ENCODE assay signal across 8 cellular contexts in the genomic region with DNA sequence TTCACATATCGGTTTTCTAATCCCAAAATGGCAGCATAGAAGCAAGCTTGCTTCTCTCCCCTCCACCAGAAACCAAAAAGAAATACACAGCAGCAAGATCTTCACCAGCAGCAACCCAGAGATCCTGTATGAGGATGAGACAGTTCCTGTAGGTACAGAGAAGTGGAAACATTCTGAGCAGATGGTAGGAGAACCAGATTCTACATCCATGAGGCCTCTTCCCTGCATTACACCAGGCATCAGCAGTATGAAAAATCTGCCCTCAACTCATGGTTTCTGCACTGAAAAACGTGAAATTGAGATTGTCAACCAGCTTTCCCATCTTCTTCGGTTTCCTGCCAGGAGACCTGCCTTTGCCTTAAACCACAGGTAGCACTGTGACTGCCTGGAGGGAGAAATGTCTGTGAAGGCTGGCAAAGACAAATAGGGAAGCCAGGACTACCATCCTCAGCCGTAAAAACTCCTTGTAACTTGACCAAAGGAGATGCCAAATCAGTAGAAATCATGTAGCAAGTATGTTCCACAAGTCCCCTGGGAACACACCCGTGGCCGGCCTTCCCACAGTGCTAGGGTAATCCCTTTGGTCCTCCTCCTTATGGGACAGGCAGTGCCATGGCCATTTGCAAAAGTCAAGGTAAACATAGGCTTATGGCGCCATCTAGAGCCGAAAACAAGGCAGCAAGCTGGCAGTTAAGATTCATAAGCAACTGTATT. TPM values are rescaled to one million over a fixed set of nuclear protein-coding genes. Genes with fewer than 3 reads are reported as not detected.
DNase-seq lines count a peak whose midpoint lies in the region; ATAC-seq and TF ChIP-seq lines count a peak whose summit lies in the region.

No MANE protein-coding gene starts in this region.

- H3K4me1 ChIP-seq in DOHH2 (ENCODE audit: control insufficient read depth, low read length) (no peaks in the 10 kb centered on the region), SJSA1 (replicated peaks) (peaks cover 4% of the 10 kb centered on the region; the same call in 1 of the 2 replicates), gastrocnemius medialis (no peaks in the 10 kb centered on the region)

- no peaks in the 10 kb centered on the region for H3K36me3 ChIP-seq in DOHH2 (ENCODE audit: control insufficient read depth, low read length)
- H3K36me3 ChIP-seq in MG63, result no peaks in the 10 kb centered on the region
- no peaks in the 10 kb centered on the region for H3K36me3 ChIP-seq in SJSA1
- no peaks in the 10 kb centered on the region for H3K36me3 ChIP-seq in gastrocnemius medialis

- TF ChIP-seq POLR2A in gastrocnemius medialis (IDR thresholded peaks at IDR 0.05), result no peak

- in situ Hi-C loops in astrocyte of the cerebellum (cut with HindIII; ENCODE audit: low sequenced_read_pairs) (loop anchor here (25.0 kb wide), 1 partner anchor 472 kb away; no protein-coding TSS in a partner anchor), gastrocnemius medialis (cut with MboI; ENCODE audit: low sequenced_read_pairs in 4 of 4) (loop anchor here (10.0 to 25.0 kb wide), 4 partner anchors 469 to 822 kb away; no protein-coding TSS in a partner anchor)

- no peak overlapping the region for H3K4me2 ChIP-seq in DOHH2 (ENCODE audit: low read length)

- no peaks in the 10 kb centered on the region for H3K79me2 ChIP-seq in DOHH2 (ENCODE audit: control insufficient read depth, low read length)

- ATAC-seq in GM21528 (IDR thresholded peaks at IDR 0.05; ENCODE audit: low FRiP score, unreplicated experiment) (peak; percentile 64), gastrocnemius medialis (peak; percentile 73 to 76), HG03457 (IDR thresholded peaks at IDR 0.05; ENCODE audit: unreplicated experiment) (no peak)

- no peaks in the 10 kb centered on the region for H4K20me1 ChIP-seq in DOHH2 (ENCODE audit: control insufficient read depth, insufficient read depth, low read depth, low read length)

- TF ChIP-seq CTCF in DOHH2 (IDR thresholded peaks at IDR 0.05; ENCODE audit: low read depth, low read length, poor library complexity, severe bottlenecking) (peak; percentile 86), astrocyte of the cerebellum (IDR thresholded peaks at IDR 0.05; ENCODE audit: low read depth, low read length, missing control alignments) (peak; percentile 88), gastrocnemius medialis (IDR thresholded peaks at IDR 0.05 in 4 of 5, conservative IDR thresholded peaks at IDR 0.05 in 1 of 5) (peak; percentile 29 to 77 (median 63))

- intact Hi-C loops in gastrocnemius medialis (cut with DNase I; ENCODE audit: low total_unique reads), result loop anchor here (5.0 to 10.0 kb wide), 3 partner anchors 409 to 539 kb away; no protein-coding TSS in a partner anchor

- H3K9me3 ChIP-seq in DOHH2 (ENCODE audit: control insufficient read depth, insufficient read depth, low read length), result no peaks in the 10 kb centered on the region; the same call in 1 of the 2 replicates
- peaks cover 2% of the 10 kb centered on the region; the same call in 1 of the 2 replicates for H3K9me3 ChIP-seq in MG63
- H3K9me3 ChIP-seq in SJSA1 (replicated peaks), result no peaks in the 10 kb centered on the region
- H3K9me3 ChIP-seq in gastrocnemius medialis, result peaks cover 0 to 10% (median 0%) of the 10 kb centered on the region in 3 donors

- H3F3A ChIP-seq in DOHH2 (ENCODE audit: control insufficient read depth, insufficient read depth), result no peaks in the 10 kb centered on the region

- DNase-seq in MG63 (peak; percentile 56), SJSA1 (ENCODE audit: low read depth in 1 of 2, low spot score in 2 of 2) (peak; percentile 65 to 79), astrocyte of the cerebellum (ENCODE audit: low read depth) (peak; percentile 86), hypothalamus (lab: John Stamatoyannopoulos, UW) (peak in 42 of 51 donors; percentile 3 to 73 (median 33)), gastrocnemius medialis (peak; percentile 32 to 48)

- H3K27me3 ChIP-seq in DOHH2 (ENCODE audit: control insufficient read depth, low read length), result no peaks in the 10 kb centered on the region
- H3K27me3 ChIP-seq in MG63, result no peaks in the 10 kb centered on the region
- no peaks in the 10 kb centered on the region for H3K27me3 ChIP-seq in SJSA1 (replicated peaks)
- H3K27me3 ChIP-seq in gastrocnemius medialis, result no peaks in the 10 kb centered on the region

- no peaks in the 10 kb centered on the region for H3K9me2 ChIP-seq in DOHH2 (replicated peaks; ENCODE audit: control insufficient read depth, low read length)

- H3K27ac ChIP-seq in DOHH2 (ENCODE audit: low read depth, low read length), result no peak overlapping the region
- no peak overlapping the region for H3K27ac ChIP-seq in SJSA1
- H3K27ac ChIP-seq in gastrocnemius medialis, result no peak overlapping the region

- H3K4me3 ChIP-seq in DOHH2 (ENCODE audit: low read length) (no peak overlapping the region), MG63 (no peak overlapping the region), SJSA1 (no peak overlapping the region), astrocyte of the cerebellum (ENCODE audit: low read depth, low read length) (no peak overlapping the region), gastrocnemius medialis (no peak overlapping the region)

RNA-seq across cellular contexts. Expression of a gene that starts 24.0 kb away (rescaled TPM):
- total RNA-seq in MG63 (2014; rRNA removed; shearing (Covaris generic); ENCODE audit: low replicate concordance), result 6.7 and 21.3 TPM in 2 replicates
- 3.8 and 8.4 TPM in 2 replicates for total RNA-seq in SJSA1 (2014; rRNA removed; shearing (Covaris generic))
- total RNA-seq in gastrocnemius medialis, result 10 to 100 TPM in 1 of 4 donors, 1 to 10 TPM in 3; 7.0 to 11.0 (median 7.8) TPM

RNA-seq across cellular contexts. Expression of a gene that starts 34.9 kb away (rescaled TPM):
- not detected in 2 replicates for total RNA-seq in MG63 (2014; rRNA removed; shearing (Covaris generic); ENCODE audit: low replicate concordance)
- 0.16 TPM in 1 of 2 replicates, not detected in the other for total RNA-seq in SJSA1 (2014; rRNA removed; shearing (Covaris generic))
- 10 to 100 TPM; 22.2 to 46.8 (median 30.5) TPM for total RNA-seq in gastrocnemius medialis

Comparison
In these comparisons a context has a peak if more than half of its experiments do, and no peak if none do; other contexts are left out.
1. DNase-seq: peak in every context shown above with its lines; median percentile 86 in astrocyte of the cerebellum; 72 in SJSA1; 56 in MG63; 40 in gastrocnemius medialis; 33 in hypothalamus.
2. RNA of a gene that starts 34.9 kb away (total RNA-seq): 22.2 to 46.8 TPM in gastrocnemius medialis; 0.16 TPM in SJSA1 and not detected in MG63; every median in the first group is over 10 times any median in the second.
3. Peak in every context shown above with its lines, with median percentiles within 50 percentile points of each other: CTCF ChIP-seq.